Comparison of ENCODE assay signal across 22 cellular contexts in genomic region chr12:116373610-116374606, GRCh38.
A peak's percentile ranks its signal among the peaks of the same experiment; 100 is the strongest.
DNase-seq lines count a peak whose midpoint lies in the region; ATAC-seq, FAIRE-seq and TF ChIP-seq lines count a peak whose summit lies in the region.
"Had no signal": no experiment of that assay in that cellular context is flagged by ENCODE, and none has a peak within 500 bp of the region (broad histone marks: within the 10 kb centered on the region; RNA-seq: fewer than 3 reads in every experiment).

No MANE protein-coding gene starts in this region.

- no peak for TF ChIP-seq RAD21 in IMR-90 (IDR thresholded peaks at IDR 0.05; ENCODE audit: low read length)

- H3K23ac ChIP-seq in IMR-90 (ENCODE audit: low read depth, low read length) = no peak overlapping the region; the same call in 1 of the 2 replicates

- H3K27me3 Mint-ChIP-seq in brain (peaks cover 9% of the 10 kb centered on the region), nephron progenitor cell (ENCODE audit: low read depth, poor library complexity) (peaks cover 11% of the 10 kb centered on the region)
- H3K27me3 Mint-ChIP-seq: activated CD4-positive, alpha-beta T cell treated with anti-CD3 and anti-CD28 coated beads, Interleukin-2, amount 10 ng/mL, durations not matched to agents 24 days and 14 days; activated T-cell treated with anti-CD3 and anti-CD28 coated beads, Interleukin-2, amount 50 U/mL, for 24 hours; stimulated activated naive CD8-positive, alpha-beta T cell treated with anti-CD3 and anti-CD28 coated beads, Interleukin-15, Interleukin-2, amounts not matched to agents 100 ng/mL and 50 ng/mL, for 24 hours had no signal

- dilution Hi-C loops in IMR-90 (cut with HindIII; ENCODE audit: low sequenced_read_pairs, unreplicated experiment) = no loop called here

- in situ Hi-C loops in IMR-90 (cut with MboI; ENCODE audit: low sequenced_read_pairs) = no loop called here

- H3K4ac ChIP-seq in IMR-90 (ENCODE audit: low read depth, low read length) = peak overlapping the region; percentile 1; the same call in 1 of the 2 replicates

- no peak overlapping the region; the same call in 1 of the 2 replicates for H2BK20ac ChIP-seq in IMR-90 (ENCODE audit: low read depth, low read length)

- H3K4me3 Mint-ChIP-seq in brain (peak overlapping the region in 1 of 5 experiments; percentile 4), nephron progenitor cell (no peak overlapping the region)
- H3K4me3 Mint-ChIP-seq: activated CD4-positive, alpha-beta T cell treated with anti-CD3 and anti-CD28 coated beads, Interleukin-2, amount 10 ng/mL, durations not matched to agents 24 days and 14 days; activated T-cell treated with anti-CD3 and anti-CD28 coated beads, Interleukin-2, amount 50 U/mL, for 24 hours; stimulated activated naive CD8-positive, alpha-beta T cell treated with anti-CD3 and anti-CD28 coated beads, Interleukin-15, Interleukin-2, amounts not matched to agents 100 ng/mL and 50 ng/mL, for 24 hours had no signal

- H3K56ac ChIP-seq in IMR-90 (ENCODE audit: extremely low read depth, insufficient read depth, low read length) = no peak overlapping the region

- 65% methylated on average over 7 of the region's 14 CpGs; no CpG with 5 or more reads in 1 of the 2 experiments for WGBS in IMR-90 (ENCODE audit: extremely low coverage in 2 of 2, insufficient read length in 1 of 2), 2 experiments

- H3K27ac ChIP-seq in IMR-90 (ENCODE audit: insufficient read depth, low read length) (no peak overlapping the region), tibial artery (peak overlapping the region; percentile 57 to 64)
- H3K27ac ChIP-seq: BLaER1, KMS-11, left ventricle myocardium inferior, WERI-Rb-1 had no signal

- TF ChIP-seq CTCF in IMR-90 (conservative IDR thresholded peaks at IDR 0.05; ENCODE audit: low read depth, low read length) = no peak
- no peak for TF ChIP-seq CTCF in brain (conservative IDR thresholded peaks at IDR 0.05)
- TF ChIP-seq CTCF in nephron progenitor cell (IDR thresholded peaks at IDR 0.05) = no peak
- no peak for TF ChIP-seq CTCF in tibial artery (IDR thresholded peaks at IDR 0.05)
- no peak for TF ChIP-seq CTCF in mucosa of descending colon (IDR thresholded peaks at IDR 0.05)
- TF ChIP-seq CTCF in D721Med (IDR thresholded peaks at IDR 0.05; ENCODE audit: insufficient read depth, missing control alignments) = no peak

- H3K36me3 ChIP-seq in IMR-90 (ENCODE audit: control insufficient read depth, insufficient read depth, low read length) (no peaks in the 10 kb centered on the region), tibial artery (no peaks in the 10 kb centered on the region), mucosa of descending colon (ENCODE audit: low read depth) (no peaks in the 10 kb centered on the region)
- H3K36me3 ChIP-seq: BLaER1, left ventricle myocardium inferior, tibial nerve, WERI-Rb-1 had no signal

- peaks cover 18% of the 10 kb centered on the region for H3K4me1 ChIP-seq in IMR-90 (ENCODE audit: control insufficient read depth, insufficient read depth, low read length)
- peaks cover 0 to 36% (median 15%) of the 10 kb centered on the region in 4 donors for H3K4me1 ChIP-seq in tibial artery
- no peaks in the 10 kb centered on the region for H3K4me1 ChIP-seq in mucosa of descending colon (ENCODE audit: low read depth)
- H3K4me1 ChIP-seq: BLaER1, left ventricle myocardium inferior had no signal

- CTCF ChIA-PET in IMR-90 (lab: Yijun Ruan, JAX) = interaction anchor here (0.5 to 0.6 kb wide), 2 partner anchors 23 to 676 kb away, joined by 4 to 8 read pairs; no protein-coding TSS in a partner anchor

- H3K79me1 ChIP-seq in IMR-90 (ENCODE audit: low read depth in 1 of 2, low read length in 2 of 2) = peaks cover 0 to 7% of the 10 kb centered on the region in 2 experiments; a peak in 2 of 4 replicates

- no peak overlapping the region for H3K4me3 ChIP-seq in IMR-90 (ENCODE audit: insufficient read depth, low read depth, low read length)
- no peak overlapping the region for H3K4me3 ChIP-seq in tibial artery
- no peak overlapping the region for H3K4me3 ChIP-seq in mucosa of descending colon
- H3K4me3 ChIP-seq: BLaER1, left ventricle myocardium inferior, tibial nerve had no signal

- H3K27ac Mint-ChIP-seq in brain (peak overlapping the region; percentile 36 to 91 (median 61)), nephron progenitor cell (peak overlapping the region; percentile 89)
- H3K27ac Mint-ChIP-seq: activated CD4-positive, alpha-beta T cell treated with anti-CD3 and anti-CD28 coated beads, Interleukin-2, amount 10 ng/mL, durations not matched to agents 24 days and 14 days; activated T-cell treated with anti-CD3 and anti-CD28 coated beads, Interleukin-2, amount 50 U/mL, for 24 hours; stimulated activated naive CD8-positive, alpha-beta T cell treated with anti-CD3 and anti-CD28 coated beads, Interleukin-15, Interleukin-2, amounts not matched to agents 100 ng/mL and 50 ng/mL, for 24 hours had no signal

- no peak for FAIRE-seq in D721Med (lab: Jason Lieb, UNC)
- FAIRE-seq: islet of Langerhans had no signal

- DNase-seq in IMR-90 (no peak), nephron progenitor cell (no peak), tibial artery (peak in 1 of 2 donors; percentile 72), HCEC 1CT (no peak), mucosa of descending colon (no peak), D721Med (ENCODE audit: insufficient read length, low spot score) (no peak)
- DNase-seq: activated CD4-positive, alpha-beta T cell treated with anti-CD3 and anti-CD28 coated beads, Interleukin-2, amount 10 ng/mL, durations not matched to agents 24 days and 14 days; activated gamma-delta T cell; activated T-cell treated with anti-CD3 and anti-CD28 coated beads, Interleukin-2, amount 50 U/mL, for 24 hours; cerebellar nuclear complex; DMS53; left ventricle myocardium inferior; NCI-H1694; NCI-H446 treated with DMSO at 0.1 percent for 48 hours; NCI-H82; WERI-Rb-1 had no signal

- intact Hi-C loops in IMR-90 (cut with micrococcal nuclease) (no loop called here), tibial artery (cut with DNase I; ENCODE audit: low total_unique reads) (no loop called here), mucosa of descending colon (cut with DNase I, micrococcal nuclease) (no loop called here)

- H2BK120ac ChIP-seq in IMR-90 (ENCODE audit: low read depth, low read length) = peak overlapping the region; percentile 28; the same call in 1 of the 2 replicates

- H2BK5ac ChIP-seq in IMR-90 (ENCODE audit: low read depth, low read length, poor library complexity, severe bottlenecking) = no peak overlapping the region

- H3K9me3 ChIP-seq in IMR-90 (ENCODE audit: control insufficient read depth, insufficient read depth, low read length) (no peaks in the 10 kb centered on the region), tibial artery (no peaks in the 10 kb centered on the region), mucosa of descending colon (no peaks in the 10 kb centered on the region)
- H3K9me3 ChIP-seq: BLaER1, left ventricle myocardium inferior, tibial nerve had no signal

- peak overlapping the region; percentile 60 for H2AFZ ChIP-seq in IMR-90 (replicated peaks; ENCODE audit: low read length, poor library complexity)

- POLR2A ChIA-PET in IMR-90 (lab: Charles Lee; ENCODE audit: unreplicated experiment) = no interaction called here

- no peak overlapping the region for H4K8ac ChIP-seq in IMR-90 (ENCODE audit: low read depth in 2 of 2, low read length in 2 of 2)

- H3K14ac ChIP-seq in IMR-90 (replicated peaks; ENCODE audit: low read depth, low read length) = no peak overlapping the region

- no peaks in the 10 kb centered on the region for H3K36me3 Mint-ChIP-seq in brain
- peaks cover under 1% of the 10 kb centered on the region for H3K36me3 Mint-ChIP-seq in nephron progenitor cell (ENCODE audit: low read depth)

- H4K5ac ChIP-seq in IMR-90 (ENCODE audit: low read depth, low read length) = no peak overlapping the region

- TF ChIP-seq POLR2A in IMR-90 (IDR thresholded peaks at IDR 0.05; ENCODE audit: low read depth, low read length) = no peak

- peaks cover 0 to 18% (median 0%) of the 10 kb centered on the region in 5 experiments for H3K9me3 Mint-ChIP-seq in brain
- H3K9me3 Mint-ChIP-seq in nephron progenitor cell = no peaks in the 10 kb centered on the region

- H3K4me1 Mint-ChIP-seq in brain (peaks cover 32% of the 10 kb centered on the region), nephron progenitor cell (peaks cover 61% of the 10 kb centered on the region)

- H2AK9ac ChIP-seq in IMR-90 (replicated peaks; ENCODE audit: low read depth, low read length, poor library complexity) = no peak overlapping the region

- H3K9ac ChIP-seq in IMR-90 (ENCODE audit: low read depth, low read length) = no peak overlapping the region
- H3K9ac ChIP-seq: BLaER1, KMS-11 had no signal

- peak overlapping the region; percentile 44 for H2AK5ac ChIP-seq in IMR-90 (ENCODE audit: low read depth, low read length)

- H4K20me1 ChIP-seq in IMR-90 (ENCODE audit: insufficient read depth, low read length) = no peaks in the 10 kb centered on the region
- H4K20me1 ChIP-seq: BLaER1 had no signal

- 0 out of 3 replicates have a peak overlapping the region, but pooled peaks have one; percentile 1 for H2BK15ac ChIP-seq in IMR-90 (ENCODE audit: low read depth, low read length)

- peaks cover 41% of the 10 kb centered on the region for H3K9me1 ChIP-seq in IMR-90 (ENCODE audit: insufficient read depth, low read length)

- no peak overlapping the region for H3K18ac ChIP-seq in IMR-90 (ENCODE audit: low read depth, low read length)

- no peak for ATAC-seq in IMR-90 (ENCODE audit: low read depth)
- no peak for ATAC-seq in mucosa of descending colon

- H3K27me3 ChIP-seq in IMR-90 (ENCODE audit: control insufficient read depth, insufficient read depth, low read length) = no peaks in the 10 kb centered on the region
- no peaks in the 10 kb centered on the region for H3K27me3 ChIP-seq in tibial artery
- H3K27me3 ChIP-seq: BLaER1, tibial nerve had no signal

- peak overlapping the region; percentile 19; the same call in 1 of the 2 replicates for H4K91ac ChIP-seq in IMR-90 (ENCODE audit: insufficient read depth, low read depth, low read length)

- no peak overlapping the region for H3K4me2 ChIP-seq in IMR-90 (ENCODE audit: low read depth, low read length)
- H3K4me2 ChIP-seq: BLaER1, KMS-11 had no signal

- no TSS peak for BruUV-seq in IMR-90 (replicated peaks; lab: Mats Ljungman, UMichigan)

TF ChIP-seq in IMR-90, 13 proteins besides CTCF, POLR2A, EP300 and RAD21 (continues in another document):
- TF ChIP-seq RFX5 (IDR thresholded peaks at IDR 0.05; ENCODE audit: low read depth, low read length) (no peak), ELK1 (IDR thresholded peaks at IDR 0.05; ENCODE audit: borderline replicate concordance, low read depth, low read length) (no peak), MAZ (IDR thresholded peaks at IDR 0.05; ENCODE audit: borderline replicate concordance, low read depth, low read length) (no peak), MAFK (IDR thresholded peaks at IDR 0.05; ENCODE audit: low read depth, low read length) (no peak)
